Comparison of ENCODE assay signal across 15 cellular contexts in genomic region chr15:71116942-71117341, GRCh38. TPM values are rescaled to one million over a fixed set of nuclear protein-coding genes. Genes with fewer than 3 reads are reported as not detected.
DNase-seq lines count a peak whose midpoint lies in the region; ATAC-seq and TF ChIP-seq lines count a peak whose summit lies in the region.
"Had no signal": no experiment of that assay in that cellular context is flagged by ENCODE, and none has a peak within 500 bp of the region (broad histone marks: within the 10 kb centered on the region; RNA-seq: fewer than 3 reads in every experiment).

No MANE protein-coding gene starts in this region.

- no peak for ATAC-seq in stimulated activated naive CD8-positive, alpha-beta T cell treated with anti-CD3 and anti-CD28 coated beads, Interleukin-15, amount 100 ng/mL, for 72 hours

- intact Hi-C loops in colonic mucosa (cut with DNase I): no loop called here
- intact Hi-C loops in uterus (cut with DNase I; ENCODE audit: low total_unique reads): no loop called here

- TF ChIP-seq CTCF in colonic mucosa (IDR thresholded peaks at IDR 0.05) (no peak), uterus (IDR thresholded peaks at IDR 0.05) (no peak)

- H3K27me3 Mint-ChIP-seq in activated naive CD4-positive, alpha-beta T cell treated with anti-CD3 and anti-CD28 coated beads, Interleukin-2, amount 10 ng/mL, durations not matched to agents 7 days and 5 days: peaks cover 56% of the 10 kb centered on the region
- H3K27me3 Mint-ChIP-seq in stimulated activated naive CD8-positive, alpha-beta T cell treated with anti-CD3 and anti-CD28 coated beads, Interleukin-15, amount 100 ng/mL, for 72 hours: peaks cover 69% of the 10 kb centered on the region

- no peak overlapping the region for H3K27ac Mint-ChIP-seq in activated naive CD4-positive, alpha-beta T cell treated with anti-CD3 and anti-CD28 coated beads, Interleukin-2, amount 10 ng/mL, durations not matched to agents 7 days and 5 days
- H3K27ac Mint-ChIP-seq in stimulated activated naive CD8-positive, alpha-beta T cell treated with anti-CD3 and anti-CD28 coated beads, Interleukin-15, amount 100 ng/mL, for 72 hours: no peak overlapping the region

- no peaks in the 10 kb centered on the region for H3K9me3 ChIP-seq in colonic mucosa
- no peaks in the 10 kb centered on the region for H3K9me3 ChIP-seq in uterus

- no peaks in the 10 kb centered on the region for H3K36me3 Mint-ChIP-seq in activated naive CD4-positive, alpha-beta T cell treated with anti-CD3 and anti-CD28 coated beads, Interleukin-2, amount 10 ng/mL, durations not matched to agents 7 days and 5 days

- H3K36me3 ChIP-seq in colonic mucosa: no peaks in the 10 kb centered on the region
- H3K36me3 ChIP-seq in uterus: no peaks in the 10 kb centered on the region

- CTCF ChIA-PET in activated naive CD4-positive, alpha-beta T cell treated with anti-CD3 and anti-CD28 coated beads, Interleukin-2, amount 10 ng/mL, durations not matched to agents 7 days and 5 days (lab: Charles Lee): no interaction called here

- no peak overlapping the region for H3K27ac ChIP-seq in colonic mucosa
- H3K27ac ChIP-seq in uterus: peak overlapping the region; percentile 83 to 90
- H3K27ac ChIP-seq: parathyroid adenoma had no signal

- H3K4me3 ChIP-seq in colonic mucosa (peak overlapping the region; percentile 71), uterus (peak overlapping the region in 1 of 2 donors; percentile 53)

- no peaks in the 10 kb centered on the region for H3K4me1 ChIP-seq in colonic mucosa
- H3K4me1 ChIP-seq in uterus: peaks cover 0 to 4% of the 10 kb centered on the region in 2 donors
- H3K4me1 ChIP-seq: parathyroid adenoma had no signal

- no peak for TF ChIP-seq POLR2A in uterus (IDR thresholded peaks at IDR 0.05)

- H3K9me3 Mint-ChIP-seq in activated naive CD4-positive, alpha-beta T cell treated with anti-CD3 and anti-CD28 coated beads, Interleukin-2, amount 10 ng/mL, durations not matched to agents 7 days and 5 days: no peaks in the 10 kb centered on the region
- no peaks in the 10 kb centered on the region for H3K9me3 Mint-ChIP-seq in stimulated activated naive CD8-positive, alpha-beta T cell treated with anti-CD3 and anti-CD28 coated beads, Interleukin-15, amount 100 ng/mL, for 72 hours
- H3K9me3 Mint-ChIP-seq: central memory CD8-positive, alpha-beta T cell had no signal

- peak overlapping the region in 1 of 2 donors; percentile 38 for H3K9ac ChIP-seq in colonic mucosa (ENCODE audit: low read depth in 2 of 2, low read length in 2 of 2)
- H3K9ac ChIP-seq: parathyroid adenoma had no signal

- H3K27me3 ChIP-seq in colonic mucosa (no peaks in the 10 kb centered on the region), uterus (no peaks in the 10 kb centered on the region)

- no peak for DNase-seq in activated naive CD4-positive, alpha-beta T cell treated with anti-CD3 and anti-CD28 coated beads, Interleukin-2, amount 10 ng/mL, durations not matched to agents 7 days and 5 days
- no peak for DNase-seq in activated naive CD4-positive, alpha-beta T cell (lab: John Stamatoyannopoulos, UW)
- DNase-seq in colonic mucosa: peak; percentile 64
- DNase-seq in lung microvascular endothelial cell (ENCODE audit: low read depth in 2 of 2): peak; percentile 45 to 64
- DNase-seq in uterus: no peak
- DNase-seq in GDM1 (lab: John Stamatoyannopoulos, UW): no peak
- no peak for DNase-seq in stimulated activated naive CD8-positive, alpha-beta T cell treated with anti-CD3 and anti-CD28 coated beads, Interleukin-15, amount 100 ng/mL, for 72 hours
- DNase-seq in NCI-H2171 treated with DMSO at 0.1 percent for 48 hours (lab: John Stamatoyannopoulos, UW): no peak
- DNase-seq: DMS79; left cardiac atrium; NCI-H1048; NCI-H526 treated with DMSO at 0.1 percent for 48 hours; stimulated activated CD4-positive, alpha-beta T cell treated with anti-CD3 and anti-CD28 coated beads, Interleukin-4, amount 100 ng/mL, for 1 hour had no signal

- peak overlapping the region; percentile 56 for H3K4me3 Mint-ChIP-seq in activated naive CD4-positive, alpha-beta T cell treated with anti-CD3 and anti-CD28 coated beads, Interleukin-2, amount 10 ng/mL, durations not matched to agents 7 days and 5 days
- H3K4me3 Mint-ChIP-seq in stimulated activated naive CD8-positive, alpha-beta T cell treated with anti-CD3 and anti-CD28 coated beads, Interleukin-15, amount 100 ng/mL, for 72 hours: no peak overlapping the region

- H3K4me1 Mint-ChIP-seq in activated naive CD4-positive, alpha-beta T cell treated with anti-CD3 and anti-CD28 coated beads, Interleukin-2, amount 10 ng/mL, durations not matched to agents 7 days and 5 days: peaks cover 12% of the 10 kb centered on the region
- H3K4me1 Mint-ChIP-seq in stimulated activated naive CD8-positive, alpha-beta T cell treated with anti-CD3 and anti-CD28 coated beads, Interleukin-15, amount 100 ng/mL, for 72 hours: peaks cover 14% of the 10 kb centered on the region

RNA-seq across cellular contexts. Expression of gene THSD4, which starts 1.7 kb away (rescaled TPM):
- total RNA-seq in colonic mucosa (10 to 100 TPM; 18.8 to 23.5 TPM), lung microvascular endothelial cell (20.2 and 21.4 TPM in 2 replicates), uterus (100 to 1,000 TPM in 1 of 4 donors, 10 to 100 TPM in 2, 1 to 10 TPM in 1; 7.1 to 144 (median 35.4) TPM)

Comparison
In these comparisons a context has a peak if more than half of its experiments do, and no peak if none do; other contexts are left out.
1. DNase-seq: peak in colonic mucosa (single experiment) and lung microvascular endothelial cell (2 of 2); none in activated naive CD4-positive, alpha-beta T cell treated with anti-CD3 and anti-CD28 coated beads, Interleukin-2, amount 10 ng/mL, durations not matched to agents 7 days and 5 days (single experiment), activated naive CD4-positive, alpha-beta T cell (0 of 4), uterus (0 of 2), GDM1 (single experiment), stimulated activated naive CD8-positive, alpha-beta T cell treated with anti-CD3 and anti-CD28 coated beads, Interleukin-15, amount 100 ng/mL, for 72 hours (0 of 2) and NCI-H2171 treated with DMSO at 0.1 percent for 48 hours (single experiment).